ENCODE assay signal across 31 cellular contexts in the genomic region with DNA sequence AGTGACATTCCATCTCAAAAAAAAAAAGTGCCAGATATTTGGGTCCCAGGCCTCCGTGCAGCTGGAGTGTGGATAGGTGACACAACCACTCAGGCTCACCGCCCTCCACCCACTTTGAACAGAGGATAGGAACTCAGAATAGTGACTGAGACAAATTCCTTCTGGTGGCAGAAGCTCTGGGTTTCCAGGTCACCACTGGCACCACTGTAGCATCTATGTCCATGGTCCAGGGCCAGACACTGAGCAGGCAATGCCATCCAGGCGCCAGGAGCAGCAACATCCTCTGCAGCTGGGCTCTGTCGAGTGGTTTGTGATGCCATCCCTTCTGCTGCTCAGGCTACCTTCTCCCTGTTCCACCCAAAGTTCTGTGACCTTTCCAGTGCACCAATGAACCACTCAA.
"Had no signal": no experiment of that assay in that cellular context is flagged by ENCODE, and none has a peak within 500 bp of the region (broad histone marks: within the 10 kb centered on the region; RNA-seq: fewer than 3 reads in every experiment).

No MANE protein-coding gene starts in this region.

- H3K36me3 ChIP-seq: esophagus squamous epithelium, heart right ventricle, neural progenitor cell, prostate gland, right lobe of liver, thoracic aorta, tibial nerve had no signal

- H3K9me3 Mint-ChIP-seq: nephron, neural progenitor cell had no signal

- H3K27ac Mint-ChIP-seq: effector memory CD8-positive, alpha-beta T cell; memory B cell; mesothelial cell of epicardium; naive thymus-derived CD4-positive, alpha-beta T cell; nephron; stimulated activated effector memory CD8-positive, alpha-beta T cell treated with anti-CD3 and anti-CD28 coated beads, Interleukin-12 subunit alpha, Interleukin-12 subunit beta, amount 100 ng/mL, for 72 hours had no signal

- H3K4me3 Mint-ChIP-seq: effector memory CD8-positive, alpha-beta T cell; memory B cell; mesothelial cell of epicardium; naive thymus-derived CD4-positive, alpha-beta T cell; nephron; neural progenitor cell; stimulated activated effector memory CD8-positive, alpha-beta T cell treated with anti-CD3 and anti-CD28 coated beads, Interleukin-12 subunit alpha, Interleukin-12 subunit beta, amount 100 ng/mL, for 72 hours had no signal

- H3K36me3 Mint-ChIP-seq: memory B cell; mesothelial cell of epicardium; naive thymus-derived CD4-positive, alpha-beta T cell; stimulated activated effector memory CD8-positive, alpha-beta T cell treated with anti-CD3 and anti-CD28 coated beads, Interleukin-12 subunit alpha, Interleukin-12 subunit beta, amount 100 ng/mL, for 72 hours had no signal

- H3K4me1 ChIP-seq: esophagus squamous epithelium, prostate gland, right lobe of liver, tibial nerve had no signal

- H3K27me3 ChIP-seq: esophagus squamous epithelium, heart right ventricle, neural progenitor cell, right lobe of liver, tibial nerve had no signal

- H3K4me1 Mint-ChIP-seq: memory B cell; naive thymus-derived CD4-positive, alpha-beta T cell; nephron; stimulated activated effector memory CD8-positive, alpha-beta T cell treated with anti-CD3 and anti-CD28 coated beads, Interleukin-12 subunit alpha, Interleukin-12 subunit beta, amount 100 ng/mL, for 72 hours had no signal

- H3K9me3 ChIP-seq: esophagus squamous epithelium, heart right ventricle, mucosa of descending colon, prostate gland, right lobe of liver, thoracic aorta, tibial nerve had no signal

- DNase-seq: caudate nucleus; cerebellar nuclear complex; cortex of kidney; effector memory CD8-positive, alpha-beta T cell; erythroblast; esophagus squamous epithelium; foreskin melanocyte; glutamatergic neuron; hippocampal formation; islet precursor cell; kidney glomerular epithelial cell; left colon; mucosa of descending colon; naive thymus-derived CD4-positive, alpha-beta T cell; nucleus accumbens; retina; right lobe of liver; stimulated activated CD4-positive, alpha-beta T cell treated with anti-CD3 and anti-CD28 coated beads, Interleukin-2, amount 100 ng/mL, for 24 hours; stimulated activated CD4-positive, alpha-beta T cell treated with anti-CD3 and anti-CD28 coated beads, Interleukin-4, amount 100 ng/mL, for 24 hours; stimulated activated naive CD4-positive, alpha-beta T cell treated with Interleukin-2 at 50 U/mL for 16 hours had no signal

- H3K4me3 ChIP-seq: esophagus squamous epithelium, heart right ventricle, lung, mucosa of descending colon, neural progenitor cell, prostate gland, right lobe of liver, smooth muscle cell, thoracic aorta, tibial nerve had no signal

- H3K27me3 Mint-ChIP-seq: effector memory CD8-positive, alpha-beta T cell; memory B cell had no signal

- H3K27ac ChIP-seq: esophagus squamous epithelium, neural progenitor cell, prostate gland, right lobe of liver, thoracic aorta, tibial nerve had no signal

- ATAC-seq: effector memory CD8-positive, alpha-beta T cell; left colon; mucosa of descending colon; naive thymus-derived CD4-positive, alpha-beta T cell; right lobe of liver; stimulated activated effector memory CD8-positive, alpha-beta T cell treated with anti-CD3 and anti-CD28 coated beads, Interleukin-12 subunit alpha, Interleukin-12 subunit beta, amount 100 ng/mL, for 72 hours had no signal
